Comparison of ENCODE assay signal across 1 cellular context in the genomic region with DNA sequence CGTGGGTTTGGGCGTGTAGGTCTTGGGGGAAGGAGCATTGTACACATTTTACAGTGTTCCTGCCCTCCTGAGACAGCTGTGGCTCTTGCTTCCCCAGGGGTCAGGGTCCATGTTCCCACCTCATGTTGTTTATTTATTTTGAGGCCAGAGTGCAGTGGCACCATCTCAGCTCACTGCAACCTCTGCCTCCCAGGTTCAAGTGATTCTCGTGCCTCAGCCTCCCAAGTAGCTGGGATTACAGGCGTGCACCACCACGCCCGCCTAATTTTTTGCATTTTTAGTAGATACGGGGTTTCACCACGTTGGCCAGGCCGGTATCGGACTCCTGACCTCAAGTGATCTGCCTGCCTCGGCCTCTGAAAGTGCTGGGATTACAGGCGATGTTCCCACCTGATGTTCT. TPM values are rescaled to one million over a fixed set of nuclear protein-coding genes. Genes with fewer than 3 reads are reported as not detected.
"Had no signal": no experiment of that assay in that cellular context is flagged by ENCODE, and none has a peak within 500 bp of the region (broad histone marks: within the 10 kb centered on the region; RNA-seq: fewer than 3 reads in every experiment).

No MANE protein-coding gene starts in this region.

RNA-seq across cellular contexts. Expression of gene GNG4, which starts 2.0 kb away (rescaled TPM):
- total RNA-seq: lower lobe of right lung had no signal
